ENCODE assay signal across 9 cellular contexts in genomic region chr1:154714638-154715037, GRCh38.
DNase-seq lines count a peak whose midpoint lies in the region; ATAC-seq and TF ChIP-seq lines count a peak whose summit lies in the region.
"Had no signal": no experiment of that assay in that cellular context is flagged by ENCODE, and none has a peak within 500 bp of the region (broad histone marks: within the 10 kb centered on the region; RNA-seq: fewer than 3 reads in every experiment).

No MANE protein-coding gene starts in this region.

- DNase-seq in SIG-M5 treated with dmso at 0.1 percent for 504 hours (lab: John Stamatoyannopoulos, UW; ENCODE audit: unreplicated experiment) (peak; percentile 71), SIG-M5 (lab: John Stamatoyannopoulos, UW) (no peak), NOMO-1 treated with DMSO at 0.1 percent for 48 hours (lab: John Stamatoyannopoulos, UW; ENCODE audit: unreplicated experiment) (peak; percentile 82), epithelial cell of esophagus (ENCODE audit: low read depth) (peak; percentile 41), gastrocnemius medialis (peak in 1 of 2 donors; percentile 52), MM.1S (no peak)
- no peak for DNase-seq in stimulated activated CD4-positive, alpha-beta T cell treated with anti-CD3 and anti-CD28 coated beads, Interleukin-4, amount 100 ng/mL, for 1 hour
- DNase-seq: activated B cell treated with CpG ODN at 0.5 μM for 24 hours had no signal

- H3K4me1 ChIP-seq in gastrocnemius medialis (peaks cover 13 to 16% of the 10 kb centered on the region in 2 donors), MM.1S (ENCODE audit: low read length) (no peaks in the 10 kb centered on the region)

- H3F3A ChIP-seq in MM.1S (ENCODE audit: insufficient read depth, low read length) = peaks cover 12% of the 10 kb centered on the region

- H3K36me3 ChIP-seq in gastrocnemius medialis (peaks cover 0 to 14% of the 10 kb centered on the region in 2 donors), MM.1S (replicated peaks; ENCODE audit: insufficient read depth, low read length) (0 out of 2 replicates have a peak, but pooled peaks cover 3% of the 10 kb centered on the region)

- TF ChIP-seq CTCF in epithelial cell of esophagus (IDR thresholded peaks at IDR 0.05; ENCODE audit: insufficient read depth, low read depth, low read length, missing control alignments) = no peak
- TF ChIP-seq CTCF in gastrocnemius medialis (IDR thresholded peaks at IDR 0.05 in 4 of 5, conservative IDR thresholded peaks at IDR 0.05 in 1 of 5) = no peak
- TF ChIP-seq CTCF in MM.1S (IDR thresholded peaks at IDR 0.05; ENCODE audit: low read length) = no peak

- H3K9me2 ChIP-seq in MM.1S (replicated peaks; ENCODE audit: insufficient read depth, low read length) = no peaks in the 10 kb centered on the region

- H3K27ac ChIP-seq in gastrocnemius medialis (peak overlapping the region in 3 of 4 donors; percentile 47 to 77 (median 75)), MM.1S (ENCODE audit: low read length) (no peak overlapping the region)

- H3K9ac ChIP-seq in MM.1S (ENCODE audit: low read length) = no peak overlapping the region

- no peak for TF ChIP-seq POLR2A in gastrocnemius medialis (IDR thresholded peaks at IDR 0.05)

- H3K4me3 ChIP-seq in epithelial cell of esophagus (ENCODE audit: low read length) (no peak overlapping the region), gastrocnemius medialis (no peak overlapping the region), MM.1S (ENCODE audit: low read length) (no peak overlapping the region)

- no peaks in the 10 kb centered on the region for H4K20me1 ChIP-seq in MM.1S (ENCODE audit: insufficient read depth, low read length)

- H3K27me3 ChIP-seq in gastrocnemius medialis = no peaks in the 10 kb centered on the region
- no peaks in the 10 kb centered on the region for H3K27me3 ChIP-seq in MM.1S (replicated peaks; ENCODE audit: insufficient read depth, low read length)

- peak in 1 of 2 donors; percentile 47 for ATAC-seq in gastrocnemius medialis
- ATAC-seq in GM21447 (IDR thresholded peaks at IDR 0.05; ENCODE audit: unreplicated experiment) = no peak

- H2AFZ ChIP-seq in MM.1S (ENCODE audit: low read length) = no peak overlapping the region

- intact Hi-C loops in gastrocnemius medialis (cut with DNase I; ENCODE audit: low total_unique reads) = no loop called here

- H3K9me3 ChIP-seq in gastrocnemius medialis = no peaks in the 10 kb centered on the region
- no peaks in the 10 kb centered on the region for H3K9me3 ChIP-seq in MM.1S (replicated peaks; ENCODE audit: insufficient read depth, low read length)

- in situ Hi-C loops in gastrocnemius medialis (cut with MboI; ENCODE audit: low sequenced_read_pairs in 4 of 4) = no loop called here

- no peak overlapping the region for H3K4me2 ChIP-seq in MM.1S (ENCODE audit: low read depth, low read length)

- H3K79me2 ChIP-seq in MM.1S (ENCODE audit: low read length) = no peaks in the 10 kb centered on the region

Comparison
In these comparisons a context has a peak if more than half of its experiments do, and no peak if none do; other contexts are left out.
1. DNase-seq: peak in SIG-M5 treated with dmso at 0.1 percent for 504 hours (single experiment), NOMO-1 treated with DMSO at 0.1 percent for 48 hours (single experiment) and epithelial cell of esophagus (single experiment); none in SIG-M5 (single experiment), MM.1S (single experiment) and stimulated activated CD4-positive, alpha-beta T cell treated with anti-CD3 and anti-CD28 coated beads, Interleukin-4, amount 100 ng/mL, for 1 hour (single experiment).